ENCODE assay signal across 22 cellular contexts in genomic region chr19:9610484-9611113, GRCh38. TPM values are rescaled to one million over a fixed set of nuclear protein-coding genes. Genes with fewer than 3 reads are reported as not detected.
A peak's percentile ranks its signal among the peaks of the same experiment; 100 is the strongest.
DNase-seq lines count a peak whose midpoint lies in the region; ATAC-seq, FAIRE-seq and TF ChIP-seq lines count a peak whose summit lies in the region.
"Had no signal": no experiment of that assay in that cellular context is flagged by ENCODE, and none has a peak within 500 bp of the region (broad histone marks: within the 10 kb centered on the region; RNA-seq: fewer than 3 reads in every experiment).

No MANE protein-coding gene starts in this region.

- no peak overlapping the region for H3K23ac ChIP-seq in H1 (ENCODE audit: insufficient read length)

- H3K79me2 ChIP-seq in HepG2 (ENCODE audit: insufficient read depth, low read length) = no peaks in the 10 kb centered on the region
- H3K79me2 ChIP-seq in PC-9 (ENCODE audit: low read depth) = no peaks in the 10 kb centered on the region
- H3K79me2 ChIP-seq in H1 (ENCODE audit: control insufficient read depth in 1 of 2, insufficient read depth in 2 of 2, low read length in 2 of 2) = no peaks in the 10 kb centered on the region

- no peak for TF ChIP-seq POLR2A in HepG2 (IDR thresholded peaks at IDR 0.05; ENCODE audit: insufficient read depth in 1 of 2, low read depth in 2 of 2, low read length in 2 of 2)
- TF ChIP-seq POLR2A in right lobe of liver (IDR thresholded peaks at IDR 0.05) = no peak
- no peak for TF ChIP-seq POLR2A in H1 (IDR thresholded peaks at IDR 0.05; ENCODE audit: control extremely low read depth in 1 of 2, low read depth in 2 of 2, low read length in 2 of 2)

- H3K36me3 ChIP-seq in HepG2 (replicated peaks in 1 of 2; ENCODE audit: control insufficient read depth in 1 of 2, insufficient read depth in 2 of 2, low read length in 2 of 2) (peaks cover 12 to 55% of the 10 kb centered on the region in 2 experiments), right lobe of liver (peaks cover 0 to 63% (median 50%) of the 10 kb centered on the region in 4 donors), PC-9 (ENCODE audit: low read depth) (peaks cover 79% of the 10 kb centered on the region), H1 (ENCODE audit: control insufficient read depth in 2 of 4, insufficient read depth in 4 of 4, low read length in 3 of 4) (peaks cover 42 to 76% (median 65%) of the 10 kb centered on the region in 4 experiments)

- no peak for ATAC-seq in HepG2
- no peak for ATAC-seq in right lobe of liver
- no peak for ATAC-seq in GM18868 (IDR thresholded peaks at IDR 0.05; ENCODE audit: unreplicated experiment)

- H3K4me1 ChIP-seq in HepG2 (ENCODE audit: insufficient read depth, low read length) (no peaks in the 10 kb centered on the region), right lobe of liver (no peaks in the 10 kb centered on the region), PC-9 (replicated peaks; ENCODE audit: insufficient read depth) (no peaks in the 10 kb centered on the region), H1 (replicated peaks in 1 of 4; ENCODE audit: control insufficient read depth in 3 of 4, insufficient read depth in 4 of 4, low read length in 3 of 4) (no peaks in the 10 kb centered on the region)
- H3K4me1 ChIP-seq: HAP-1 had no signal

- H4K8ac ChIP-seq in H1 (ENCODE audit: extremely low read depth, insufficient read depth, low read length) = no peak overlapping the region

- H3K9ac ChIP-seq in HepG2 (ENCODE audit: insufficient read depth, low read depth, low read length) (no peak overlapping the region), H1 (replicated peaks in 1 of 4; ENCODE audit: extremely low read depth in 1 of 4, low read depth in 3 of 4, low read length in 3 of 4) (no peak overlapping the region)
- H3K9ac ChIP-seq: GM23248 had no signal

- CTCF ChIA-PET in HepG2 (lab: Yijun Ruan, JAX; ENCODE audit: low intra/inter-chr PET ratio, low total read pairs) = no interaction called here
- CTCF ChIA-PET in PC-9 (lab: Charles Lee) = no interaction called here
- CTCF ChIA-PET in H1 (lab: Charles Lee; ENCODE audit: partially characterized antibody) = no interaction called here

- WGBS in HepG2 (ENCODE audit: low lambda C conversion rate) = 97% methylated on average over 2 of the region's 2 CpGs
- 80% methylated on average over 1 of the region's 2 CpGs for WGBS in right lobe of liver (ENCODE audit: insufficient coverage, low coverage, low lambda C conversion rate, missing lambda C conversion rate)
- 89% methylated on average over 2 of the region's 2 CpGs; no CpG with 5 or more reads in 1 of the 2 experiments for WGBS in H1 (ENCODE audit: extremely low coverage in 1 of 2, insufficient coverage in 1 of 2, insufficient read length in 1 of 2, insufficient replicate concordance in 2 of 2, low coverage in 1 of 2, low lambda C conversion rate in 2 of 2, missing lambda C conversion rate in 1 of 2), 2 experiments

- no peak overlapping the region for H3K18ac ChIP-seq in H1 (ENCODE audit: extremely low read depth, low read length)

- H2BK120ac ChIP-seq in H1 (replicated peaks; ENCODE audit: low read depth, low read length) = no peak overlapping the region

- H2AFZ ChIP-seq in HepG2 (ENCODE audit: low read length) (no peak overlapping the region), PC-9 (no peak overlapping the region), H1 (ENCODE audit: low read length) (no peak overlapping the region)
- H2AFZ ChIP-seq: GM23248 had no signal

- H2BK15ac ChIP-seq in H1 (ENCODE audit: low read length) = no peak overlapping the region

- no peak for TF ChIP-seq EP300 in HepG2 (IDR thresholded peaks at IDR 0.05; ENCODE audit: low read depth in 2 of 2, low read length in 2 of 2)
- TF ChIP-seq EP300 in HepG2 (CRISPR knock-in tag; IDR thresholded peaks at IDR 0.05; ENCODE audit: borderline replicate concordance) = no peak
- no peak for TF ChIP-seq EP300 in H1 (IDR thresholded peaks at IDR 0.05; ENCODE audit: borderline replicate concordance in 1 of 2, low read depth in 2 of 2, low read length in 2 of 2)

- no peaks in the 10 kb centered on the region for H4K20me1 ChIP-seq in HepG2 (ENCODE audit: insufficient read depth, low read length)
- no peaks in the 10 kb centered on the region for H4K20me1 ChIP-seq in PC-9 (ENCODE audit: insufficient read depth)
- H4K20me1 ChIP-seq in H1 (replicated peaks in 1 of 2; ENCODE audit: control insufficient read depth in 1 of 2, insufficient read depth in 2 of 2, low read length in 2 of 2) = no peaks in the 10 kb centered on the region

- no peak overlapping the region for H4K91ac ChIP-seq in H1 (replicated peaks; ENCODE audit: insufficient read length, low read length)

- H3K9me3 ChIP-seq in HepG2 (ENCODE audit: low read length) (no peaks in the 10 kb centered on the region), right lobe of liver (peaks cover 3 to 31% (median 18%) of the 10 kb centered on the region in 4 donors), PC-9 (ENCODE audit: insufficient read depth, low read depth) (peaks cover 79% of the 10 kb centered on the region), H1 (ENCODE audit: insufficient read depth in 2 of 2, low read depth in 1 of 2, low read length in 1 of 2) (peaks cover 26 to 28% of the 10 kb centered on the region in 2 experiments)

- H3K4me3 ChIP-seq in HepG2 (replicated peaks in 1 of 3; ENCODE audit: insufficient read depth in 1 of 3, low read depth in 2 of 3, low read length in 3 of 3) (no peak overlapping the region), right lobe of liver (no peak overlapping the region), PC-9 (peak overlapping the region; percentile 33), H1 (ENCODE audit: extremely low read depth in 1 of 4, insufficient read depth in 2 of 4, low read depth in 3 of 4, low read length in 4 of 4) (no peak overlapping the region)
- H3K4me3 ChIP-seq: GM23248, HAP-1, SK-N-MC had no signal

- H3K27ac ChIP-seq in HepG2 (ENCODE audit: extremely low read length, insufficient read depth, low read length) = no peak overlapping the region
- H3K27ac ChIP-seq in right lobe of liver = no peak overlapping the region
- no peak overlapping the region for H3K27ac ChIP-seq in PC-9
- no peak overlapping the region for H3K27ac ChIP-seq in H1 (ENCODE audit: low read depth, low read length)
- H3K27ac ChIP-seq: GM23248, RWPE1, SK-N-MC had no signal

- no peaks in the 10 kb centered on the region for H3K23me2 ChIP-seq in H1 (ENCODE audit: low read depth, low read length)

- no peak overlapping the region for H2BK12ac ChIP-seq in H1 (ENCODE audit: low read depth, low read length)

- H3K4ac ChIP-seq in H1 (replicated peaks; ENCODE audit: insufficient read length, low read depth, low read length) = no peak overlapping the region

- H4K5ac ChIP-seq in H1 (ENCODE audit: insufficient read length, low read depth, low read length) = no peak overlapping the region

- TF ChIP-seq CTCF in HepG2 (CRISPR knock-in tag; IDR thresholded peaks at IDR 0.05) = no peak
- no peak for TF ChIP-seq CTCF in right lobe of liver (IDR thresholded peaks at IDR 0.05)
- no peak for TF ChIP-seq CTCF in PC-9 (conservative IDR thresholded peaks at IDR 0.05)
- no peak for TF ChIP-seq CTCF in H1 (IDR thresholded peaks at IDR 0.05; ENCODE audit: control extremely low read depth in 1 of 3, insufficient read depth in 1 of 3, low read depth in 1 of 3, low read length in 3 of 3)

- peaks cover 11% of the 10 kb centered on the region; the same call in 1 of the 2 replicates for H3F3A ChIP-seq in PC-9 (ENCODE audit: insufficient read depth, low read depth)

- H3K27me3 ChIP-seq in HepG2 (ENCODE audit: control insufficient read depth in 1 of 2, insufficient read depth in 2 of 2, low read length in 2 of 2) = no peaks in the 10 kb centered on the region
- no peaks in the 10 kb centered on the region for H3K27me3 ChIP-seq in right lobe of liver
- H3K27me3 ChIP-seq in PC-9 (ENCODE audit: insufficient read depth, low read depth) = no peaks in the 10 kb centered on the region
- no peaks in the 10 kb centered on the region; a peak in 1 of 7 replicates for H3K27me3 ChIP-seq in H1 (replicated peaks in 1 of 4; ENCODE audit: control insufficient read depth in 3 of 4, extremely low read depth in 1 of 4, insufficient read depth in 3 of 4, low read length in 3 of 4)

- TF ChIP-seq RAD21 in HepG2 (CRISPR knock-in tag; IDR thresholded peaks at IDR 0.05) (no peak), H1 (IDR thresholded peaks at IDR 0.05 in 1 of 2, conservative IDR thresholded peaks at IDR 0.05 in 1 of 2; ENCODE audit: low read depth in 2 of 2, low read length in 2 of 2) (no peak)

- no peaks in the 10 kb centered on the region for H3K79me1 ChIP-seq in H1 (ENCODE audit: low read depth, low read length)

- H2AK5ac ChIP-seq in H1 (ENCODE audit: low read depth, low read length) = no peak overlapping the region

- H3K9me2 ChIP-seq in PC-9 (ENCODE audit: insufficient read depth) = no peaks in the 10 kb centered on the region

- no peak overlapping the region for H3K14ac ChIP-seq in H1 (ENCODE audit: insufficient read length)

- no peak overlapping the region for H3K4me2 ChIP-seq in HepG2 (ENCODE audit: low read depth, low read length)
- no peak overlapping the region for H3K4me2 ChIP-seq in PC-9
- H3K4me2 ChIP-seq in H1 (ENCODE audit: insufficient read depth in 1 of 2, low read depth in 2 of 2, low read length in 2 of 2) = no peak overlapping the region

- in situ Hi-C loops in HepG2 (cut with HindIII; ENCODE audit: extremely low pct_ligation_motif_present, low pct_unique_long_range_greater_than_20kb) = no loop called here

- FAIRE-seq in HepG2 (lab: Jason Lieb, UNC) (no peak), H1 (lab: Jason Lieb, UNC) (no peak)
- FAIRE-seq: HTR-8/SVneo had no signal

- H2BK20ac ChIP-seq in H1 (ENCODE audit: low read length) = no peak overlapping the region

- BruUV-seq in HepG2 (replicated peaks; lab: Mats Ljungman, UMichigan) = TSS peak; percentile 45
- BruUV-seq in PC-9 (replicated peaks; lab: Mats Ljungman, UMichigan) = no TSS peak

- no peak overlapping the region for H3K56ac ChIP-seq in H1 (replicated peaks; ENCODE audit: insufficient read length, low read depth, low read length)

- H2BK5ac ChIP-seq in H1 (ENCODE audit: low read depth, low read length) = no peak overlapping the region

- intact Hi-C loops in HepG2 (cut with micrococcal nuclease; ENCODE audit: unreplicated experiment) = no loop called here
- intact Hi-C loops in right lobe of liver (cut with DNase I) = no loop called here
- intact Hi-C loops in PC-9 (cut with micrococcal nuclease; ENCODE audit: unreplicated experiment) = no loop called here

- DNase-seq in HepG2 (ENCODE audit: low spot score) (no peak), right lobe of liver (no peak), PC-9 (no peak), H1 (ENCODE audit: low read depth in 1 of 2, low spot score in 2 of 2) (no peak), NCI-H345 treated with DMSO at 0.1 percent for 48 hours (lab: John Stamatoyannopoulos, UW; ENCODE audit: unreplicated experiment) (no peak), HuH-7.5 (ENCODE audit: low spot score) (no peak), germinal center (ENCODE audit: low spot score) (no peak)
- DNase-seq: 8988T; CD4-positive, CD25-positive, alpha-beta regulatory T cell; DMS79; GM23248; Kasumi-1; NCI-H1694 treated with DMSO at 0.1 percent for 48 hours; NCI-H2081 treated with DMSO at 0.1 percent for 48 hours; NCI-H446 treated with DMSO at 0.1 percent for 48 hours; NCI-H526 treated with DMSO at 0.1 percent for 48 hours; SHP77 treated with DMSO at 0.1 percent for 48 hours had no signal

- POLR2A ChIA-PET in HepG2 (lab: Yijun Ruan, JAX) (no interaction called here), PC-9 (lab: Charles Lee; ENCODE audit: unreplicated experiment) (no interaction called here), H1 (lab: Charles Lee; ENCODE audit: partially characterized antibody) (interaction anchor here (2.1 kb wide), 1 partner anchor 12 kb away, joined by 10 read pairs; no protein-coding TSS in a partner anchor)

RNA-seq across cellular contexts. Expression of gene ZNF561, which starts 10.4 kb away (rescaled TPM):
- total RNA-seq in HepG2 (2016; rRNA removed; fragmentation: Illumina TruSeq; extraction: Trizol) (35.1 and 54.3 TPM in 2 replicates), right lobe of liver (10 to 100 TPM; 11.4 to 19.4 (median 14.2) TPM), PC-9 (2021) (28.9 and 31.2 TPM in 2 replicates)
- 15.7 and 17.1 TPM in 2 replicates for total RNA-seq in HepG2 (2016; cell fraction: cytosol; rRNA removed; fragmentation: Illumina TruSeq; extraction: Trizol; ENCODE audit: low read depth)
- 36.8 and 56.1 TPM in 2 replicates for total RNA-seq in HepG2 (2016; cell fraction: insoluble cytoplasmic fraction; rRNA removed; fragmentation: Illumina TruSeq; extraction: Trizol)
- total RNA-seq in HepG2 (2016; cell fraction: membrane; rRNA removed; fragmentation: Illumina TruSeq; extraction: Trizol) = 31.5 and 34.6 TPM in 2 replicates
- total RNA-seq in HepG2 (2016; cell fraction: nucleus; rRNA removed; fragmentation: Illumina TruSeq; extraction: Trizol) = 36.2 and 46.5 TPM in 2 replicates
- polyA plus RNA-seq in HepG2 (2011; rRNA removed) (19.8 and 23.1 TPM in 2 replicates), H1 (2011; rRNA removed) (25.0 and 28.6 TPM in 2 replicates)
- polyA plus RNA-seq in HepG2 (2011; cell fraction: cytosol; rRNA removed) = 11.0 and 15.3 TPM in 2 replicates
- polyA plus RNA-seq in HepG2 (2011; cell fraction: nucleus; rRNA removed) = 17.3 and 18.5 TPM in 2 replicates
- polyA plus RNA-seq in HepG2 (2012) = 16.3 and 20.9 TPM in 2 replicates
- 4.6 and 5.8 TPM in 2 replicates for polyA plus RNA-seq in HepG2 (2016; cell fraction: cytosol; fragmentation: Illumina TruSeq; extraction: Trizol; ENCODE audit: low read depth)
- 37.5 and 37.6 TPM in 2 replicates for polyA plus RNA-seq in HepG2 (2016; cell fraction: insoluble cytoplasmic fraction; fragmentation: Illumina TruSeq; extraction: Trizol; ENCODE audit: low read depth)
- 11.1 and 12.1 TPM in 2 replicates for polyA plus RNA-seq in HepG2 (2016; cell fraction: membrane; fragmentation: Illumina TruSeq; extraction: Trizol; ENCODE audit: low read depth)
- 51.5 and 51.9 TPM in 2 replicates for polyA plus RNA-seq in HepG2 (2016; cell fraction: nucleus; fragmentation: Illumina TruSeq; extraction: Trizol; ENCODE audit: insufficient read depth, low read depth)
- polyA minus RNA-seq in HepG2 (2011; rRNA and poly(A)+ RNA removed; ENCODE audit: low replicate concordance) = 43.4 and 63.9 TPM in 2 replicates
- polyA minus RNA-seq in HepG2 (2011; cell fraction: cytosol; rRNA and poly(A)+ RNA removed) = 18.8 and 22.0 TPM in 2 replicates
- 57.2 and 73.4 TPM in 2 replicates for polyA minus RNA-seq in HepG2 (2011; cell fraction: nucleus; rRNA and poly(A)+ RNA removed)
- total RNA-seq in H1 (2021; fragmentation: NEBNext Ultra II Directional; extraction: Animal tissue kit (Norgen Biotek cat#: 25700)) = 57.6 and 64.7 TPM in 2 replicates
- polyA plus RNA-seq in H1 (2011; cell fraction: cytosol; rRNA removed) = 37.0 TPM
- 29.6 TPM for polyA plus RNA-seq in H1 (2011; cell fraction: nucleus; rRNA removed)
- 38.8 to 77.6 TPM (median 54.1 TPM) in 4 replicates for polyA plus RNA-seq in H1 (2012, experiment 1 of 2)
- polyA plus RNA-seq in H1 (2012, experiment 2 of 2) = 20.3 TPM
- polyA plus RNA-seq in H1 (2013, experiment 1 of 2) = 34.7 TPM
- polyA plus RNA-seq in H1 (2013, experiment 2 of 2) = 31.5 TPM
- polyA minus RNA-seq in H1 (2011; rRNA and poly(A)+ RNA removed) = 122 and 128 TPM in 2 replicates
- polyA minus RNA-seq in H1 (2011; cell fraction: cytosol; rRNA and poly(A)+ RNA removed) = 50.1 TPM
- 118 TPM for polyA minus RNA-seq in H1 (2011; cell fraction: nucleus; rRNA and poly(A)+ RNA removed)

RNA-seq across cellular contexts. Expression of gene ZNF121, which starts 26.3 kb away (rescaled TPM):
- total RNA-seq in HepG2 (2016; rRNA removed; fragmentation: Illumina TruSeq; extraction: Trizol) (56.3 and 78.4 TPM in 2 replicates), right lobe of liver (10 to 100 TPM; 11.5 to 15.2 (median 12.4) TPM), PC-9 (2021) (36.6 and 51.3 TPM in 2 replicates)
- total RNA-seq in HepG2 (2016; cell fraction: cytosol; rRNA removed; fragmentation: Illumina TruSeq; extraction: Trizol; ENCODE audit: low read depth) = 36.0 and 37.2 TPM in 2 replicates
- 52.9 and 76.9 TPM in 2 replicates for total RNA-seq in HepG2 (2016; cell fraction: insoluble cytoplasmic fraction; rRNA removed; fragmentation: Illumina TruSeq; extraction: Trizol)
- total RNA-seq in HepG2 (2016; cell fraction: membrane; rRNA removed; fragmentation: Illumina TruSeq; extraction: Trizol) = 33.2 and 40.8 TPM in 2 replicates
- 42.2 and 54.0 TPM in 2 replicates for total RNA-seq in HepG2 (2016; cell fraction: nucleus; rRNA removed; fragmentation: Illumina TruSeq; extraction: Trizol)
- polyA plus RNA-seq in HepG2 (2011; rRNA removed) (7.8 and 9.3 TPM in 2 replicates), H1 (2011; rRNA removed) (13.6 and 22.2 TPM in 2 replicates)
- 2.3 and 4.6 TPM in 2 replicates for polyA plus RNA-seq in HepG2 (2011; cell fraction: cytosol; rRNA removed)
- 7.6 and 13.1 TPM in 2 replicates for polyA plus RNA-seq in HepG2 (2011; cell fraction: nucleus; rRNA removed)
- polyA plus RNA-seq in HepG2 (2012) = 12.0 and 12.6 TPM in 2 replicates
- polyA plus RNA-seq in HepG2 (2016; cell fraction: cytosol; fragmentation: Illumina TruSeq; extraction: Trizol; ENCODE audit: low read depth) = 1.3 and 1.9 TPM in 2 replicates
- 11.0 and 11.4 TPM in 2 replicates for polyA plus RNA-seq in HepG2 (2016; cell fraction: insoluble cytoplasmic fraction; fragmentation: Illumina TruSeq; extraction: Trizol; ENCODE audit: low read depth)
- 2.8 and 3.3 TPM in 2 replicates for polyA plus RNA-seq in HepG2 (2016; cell fraction: membrane; fragmentation: Illumina TruSeq; extraction: Trizol; ENCODE audit: low read depth)
- polyA plus RNA-seq in HepG2 (2016; cell fraction: nucleus; fragmentation: Illumina TruSeq; extraction: Trizol; ENCODE audit: insufficient read depth, low read depth) = 38.0 and 38.9 TPM in 2 replicates
- 11.0 and 19.0 TPM in 2 replicates for polyA minus RNA-seq in HepG2 (2011; rRNA and poly(A)+ RNA removed; ENCODE audit: low replicate concordance)
- polyA minus RNA-seq in HepG2 (2011; cell fraction: cytosol; rRNA and poly(A)+ RNA removed) = 22.7 and 28.7 TPM in 2 replicates
- 21.2 and 33.4 TPM in 2 replicates for polyA minus RNA-seq in HepG2 (2011; cell fraction: nucleus; rRNA and poly(A)+ RNA removed)
- 194 and 220 TPM in 2 replicates for total RNA-seq in H1 (2021; fragmentation: NEBNext Ultra II Directional; extraction: Animal tissue kit (Norgen Biotek cat#: 25700))
- 23.1 TPM for polyA plus RNA-seq in H1 (2011; cell fraction: cytosol; rRNA removed)
- polyA plus RNA-seq in H1 (2011; cell fraction: nucleus; rRNA removed) = 16.1 TPM
- polyA plus RNA-seq in H1 (2012, experiment 1 of 2) = 43.4 to 75.9 TPM (median 52.0 TPM) in 4 replicates
- polyA plus RNA-seq in H1 (2012, experiment 2 of 2) = 3.5 TPM
- polyA plus RNA-seq in H1 (2013, experiment 1 of 2) = 107 TPM
- 103 TPM for polyA plus RNA-seq in H1 (2013, experiment 2 of 2)
- 119 and 170 TPM in 2 replicates for polyA minus RNA-seq in H1 (2011; rRNA and poly(A)+ RNA removed)
- 108 TPM for polyA minus RNA-seq in H1 (2011; cell fraction: cytosol; rRNA and poly(A)+ RNA removed)
- polyA minus RNA-seq in H1 (2011; cell fraction: nucleus; rRNA and poly(A)+ RNA removed) = 75.8 TPM

Comparison
In these comparisons a context has a peak if more than half of its experiments do, and no peak if none do; other contexts are left out.
1. Of the 41 proteins assayed by ChIP-seq in both HepG2 and H1: peak only in HepG2: none; only in H1: ZNF274; in both: none; in neither: 40.